26 cellular contexts compared by ENCODE assay signal in the genomic region with DNA sequence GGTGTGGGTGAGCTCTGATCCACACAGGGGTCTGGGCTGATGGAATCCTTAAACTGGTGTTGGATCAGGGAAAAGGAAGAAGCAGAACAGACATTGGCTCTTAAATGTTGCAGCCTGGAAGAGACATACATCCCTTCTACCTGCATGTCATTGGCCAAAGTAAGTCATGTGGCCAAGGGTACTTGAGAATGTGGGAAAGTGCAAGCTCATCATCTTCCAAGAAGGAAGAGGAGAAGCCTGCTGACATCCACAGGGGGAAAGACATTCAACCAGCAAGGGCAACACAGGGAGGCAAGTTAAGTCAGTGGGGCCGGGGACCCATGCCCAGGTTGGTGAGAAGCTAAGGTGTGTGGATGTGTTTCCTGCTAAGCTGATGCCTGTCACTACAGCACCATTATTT.
"Had no signal": no experiment of that assay in that cellular context is flagged by ENCODE, and none has a peak within 500 bp of the region (broad histone marks: within the 10 kb centered on the region; RNA-seq: fewer than 3 reads in every experiment).

No MANE protein-coding gene starts in this region.

- ATAC-seq: left colon; left lung; mucosa of descending colon; naive thymus-derived CD4-positive, alpha-beta T cell; natural killer cell treated with Interleukin-12 subunit alpha and Interleukin-12 subunit beta and Interleukin-15 and Interleukin-18, amount 100 ng/mL, for 72 hours; pancreas; right cardiac atrium; stimulated activated effector memory CD8-positive, alpha-beta T cell treated with anti-CD3 and anti-CD28 coated beads, Interleukin-12 subunit alpha, Interleukin-12 subunit beta, amount 100 ng/mL, for 72 hours; upper lobe of right lung had no signal

- H3K9me3 ChIP-seq: pancreas, prostate gland, suprapubic skin, thoracic aorta, upper lobe of right lung had no signal

- H3K36me3 ChIP-seq: left lung, pancreas, prostate gland, sigmoid colon, spleen, suprapubic skin, thoracic aorta, tibial artery, upper lobe of right lung had no signal

- H3K4me3 ChIP-seq: left lung, mucosa of descending colon, pancreas, prostate gland, sigmoid colon, spleen, suprapubic skin, thoracic aorta, tibial artery, upper lobe of right lung had no signal

- DNase-seq: hippocampal formation; kidney; left colon; left lung; midbrain; mucosa of descending colon; naive thymus-derived CD4-positive, alpha-beta T cell; nucleus accumbens; pancreas; posterior cingulate gyrus; retina; right cardiac atrium; sigmoid colon; small intestine; spleen; stimulated activated CD4-positive, alpha-beta T cell treated with anti-CD3 and anti-CD28 coated beads, Interleukin-4, amount 100 ng/mL, for 24 hours; stimulated activated naive CD4-positive, alpha-beta T cell; tibial artery; trophoblast cell; upper lobe of right lung had no signal

- H3K27ac ChIP-seq: left lung, pancreas, prostate gland, sigmoid colon, spleen, suprapubic skin, thoracic aorta, tibial artery, upper lobe of right lung had no signal

- H3K27me3 ChIP-seq: left lung, pancreas, sigmoid colon, spleen, suprapubic skin, tibial artery, upper lobe of right lung had no signal

- FAIRE-seq: kidney, pancreas, small intestine, urothelium cell line had no signal

- H3K4me1 ChIP-seq: left lung, pancreas, prostate gland, sigmoid colon, spleen, suprapubic skin, tibial artery, upper lobe of right lung had no signal
